In the genomic region with DNA sequence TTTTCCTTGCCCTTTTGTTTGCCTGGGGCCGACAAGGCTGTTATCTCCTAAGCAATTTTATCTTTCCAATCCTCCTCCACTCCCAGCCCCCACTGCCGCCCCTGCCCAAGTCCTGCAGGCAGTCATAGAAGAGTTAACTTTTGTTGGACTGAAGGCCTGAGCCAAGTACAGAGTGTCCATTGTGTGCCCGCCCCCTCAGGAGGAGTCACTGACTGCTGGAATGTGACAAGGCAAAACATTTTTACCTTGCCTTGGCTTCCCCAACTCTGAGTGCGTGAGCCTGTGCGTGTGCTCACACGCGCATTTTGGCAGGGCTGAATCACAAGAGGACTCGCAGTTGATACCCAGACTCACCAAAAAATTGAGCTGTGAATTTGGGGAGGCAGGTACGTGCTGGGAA, we compare ENCODE assay signal across 13 cellular contexts. TPM values are rescaled to one million over a fixed set of nuclear protein-coding genes. Genes with fewer than 3 reads are reported as not detected.
DNase-seq lines count a peak whose midpoint lies in the region; ATAC-seq and TF ChIP-seq lines count a peak whose summit lies in the region.
"Had no signal": no experiment of that assay in that cellular context is flagged by ENCODE, and none has a peak within 500 bp of the region (broad histone marks: within the 10 kb centered on the region; RNA-seq: fewer than 3 reads in every experiment).

No MANE protein-coding gene starts in this region.

- peaks cover 12% of the 10 kb centered on the region for H3K79me2 ChIP-seq in parathyroid adenoma

- H3K27me3 ChIP-seq in right atrium auricular region: no peaks in the 10 kb centered on the region
- no peaks in the 10 kb centered on the region for H3K27me3 ChIP-seq in iPS-18a (ENCODE audit: control insufficient read depth, insufficient read depth, low read length)
- no peaks in the 10 kb centered on the region for H3K27me3 ChIP-seq in parathyroid adenoma (ENCODE audit: control insufficient read depth, insufficient read depth, low read length)

- no peak overlapping the region for H3K4me2 ChIP-seq in parathyroid adenoma (ENCODE audit: low read length)

- no peak overlapping the region for H3K4me3 ChIP-seq in right atrium auricular region
- no peak overlapping the region for H3K4me3 ChIP-seq in iPS-18a (ENCODE audit: low read length)
- H3K4me3 ChIP-seq in parathyroid adenoma (ENCODE audit: low read depth, low read length): no peak overlapping the region

- H3K27ac ChIP-seq in right atrium auricular region (peak overlapping the region in 1 of 2 donors; percentile 22), iPS-18a (ENCODE audit: low read length) (peak overlapping the region; percentile 65), parathyroid adenoma (peak overlapping the region; percentile 65)

- TF ChIP-seq CTCF in right atrium auricular region (IDR thresholded peaks at IDR 0.05): no peak
- no peak for TF ChIP-seq CTCF in parathyroid adenoma (IDR thresholded peaks at IDR 0.05)

- H3K9ac ChIP-seq in iPS-18a (ENCODE audit: low read length) (no peak overlapping the region), parathyroid adenoma (no peak overlapping the region)

- no peak for DNase-seq in Right ventricle myocardium superior
- DNase-seq in right atrium auricular region (ENCODE audit: low spot score): no peak
- DNase-seq in NOMO-1 treated with DMSO at 0.1 percent for 48 hours (lab: John Stamatoyannopoulos, UW; ENCODE audit: unreplicated experiment): no peak
- DNase-seq in GM19238 (ENCODE audit: insufficient read length, low spot score): no peak
- DNase-seq: activated CD8-positive, alpha-beta memory T cell treated with anti-CD3 and anti-CD28 coated beads, Interleukin-2, amount 10 ng/mL, durations not matched to agents 7 days and 5 days; activated naive CD8-positive, alpha-beta T cell treated with anti-CD3 and anti-CD28 coated beads, Interleukin-2, amount 10 ng/mL, durations not matched to agents 7 days and 5 days; DMS53; NCI-H187 treated with DMSO at 0.1 percent for 48 hours; T-helper 17 cell had no signal

- H2AFZ ChIP-seq in parathyroid adenoma: peak overlapping the region; percentile 75

- ATAC-seq in Right ventricle myocardium superior (ENCODE audit: poor library complexity) (peak; percentile 84), GM21737 (IDR thresholded peaks at IDR 0.05; ENCODE audit: unreplicated experiment) (no peak), GM18520 (IDR thresholded peaks at IDR 0.05; ENCODE audit: unreplicated experiment) (no peak)
- ATAC-seq: activated CD8-positive, alpha-beta memory T cell treated with anti-CD3 and anti-CD28 coated beads, Interleukin-2, amount 10 ng/mL, durations not matched to agents 7 days and 5 days; T-helper 17 cell had no signal

- H3K36me3 ChIP-seq in right atrium auricular region (no peaks in the 10 kb centered on the region), iPS-18a (ENCODE audit: control insufficient read depth, low read depth, low read length) (no peaks in the 10 kb centered on the region), parathyroid adenoma (ENCODE audit: control insufficient read depth, insufficient read depth, low read length) (no peaks in the 10 kb centered on the region)

- H3K9me3 ChIP-seq in right atrium auricular region: no peaks in the 10 kb centered on the region
- H3K9me3 ChIP-seq in iPS-18a (ENCODE audit: control insufficient read depth, low read depth, low read length): no peaks in the 10 kb centered on the region
- no peaks in the 10 kb centered on the region for H3K9me3 ChIP-seq in parathyroid adenoma (ENCODE audit: control insufficient read depth, low read length)

- H3K4me1 ChIP-seq in right atrium auricular region (peaks cover 0 to 23% of the 10 kb centered on the region in 2 donors), iPS-18a (ENCODE audit: control insufficient read depth, low read depth, low read length) (peaks cover 15% of the 10 kb centered on the region), parathyroid adenoma (peaks cover 23% of the 10 kb centered on the region)

- intact Hi-C loops in Right ventricle myocardium superior (cut with DNase I): no loop called here

RNA-seq across cellular contexts. Expression of gene SETBP1, which starts 16.2 kb away (rescaled TPM):
- total RNA-seq in Right ventricle myocardium superior (6.3 TPM), right atrium auricular region (10 to 100 TPM in 1 of 2 donors, 1 to 10 TPM in 1; 7.8 to 13.4 TPM)
